In the genomic region with DNA sequence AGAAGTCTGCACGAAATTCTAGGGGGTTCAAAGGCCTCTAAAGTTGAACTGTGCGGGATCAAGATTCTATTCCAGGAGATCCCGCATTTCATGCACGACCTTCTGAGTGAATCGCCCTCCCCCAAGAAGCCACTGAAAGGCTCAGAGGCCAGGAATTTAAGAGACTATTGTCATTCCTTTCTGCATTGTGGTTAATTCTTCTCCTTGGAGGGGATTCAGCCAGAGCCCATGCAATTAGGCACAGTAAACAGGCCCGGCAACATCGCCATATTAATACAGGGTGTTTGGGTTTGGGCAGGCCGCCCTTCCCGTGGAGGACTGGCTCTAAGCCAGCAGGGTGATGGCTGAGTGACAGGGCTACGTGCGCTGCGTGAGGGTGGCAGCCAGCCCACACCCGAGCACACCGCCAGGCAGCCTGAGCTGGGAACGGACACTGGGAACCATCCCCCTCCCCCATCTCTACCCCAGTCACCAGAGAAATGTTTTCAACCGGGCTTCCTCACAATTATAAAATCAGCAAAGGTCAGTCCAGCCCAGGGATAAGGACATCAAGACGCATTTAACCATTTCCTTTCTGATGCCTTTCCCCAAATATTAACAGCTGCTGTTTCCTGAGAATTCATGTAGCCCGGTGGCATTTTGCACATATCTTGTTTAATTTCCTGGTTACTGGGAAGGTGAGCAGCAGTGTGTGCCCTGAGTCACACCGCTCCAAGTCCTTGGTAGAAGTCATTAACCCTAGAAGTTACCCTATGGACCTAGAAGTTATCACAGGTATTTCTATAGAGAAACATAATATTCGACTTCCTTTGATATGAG, we compare ENCODE assay signal across 1 cellular context.
A peak's percentile ranks its signal among the peaks of the same experiment; 100 is the strongest.
TF ChIP-seq lines count a peak whose summit lies in the region.

No MANE protein-coding gene starts in this region.

TF ChIP-seq in HepG2, 621 proteins besides CTCF, POLR2A, EP300 and RAD21 (continued from another document and continues in another):
- TF ChIP-seq WIZ (CRISPR knock-in tag; IDR thresholded peaks at IDR 0.05) (no peak), AKAP8 (CRISPR knock-in tag; IDR thresholded peaks at IDR 0.05) (no peak), ZSCAN25 (CRISPR knock-in tag; IDR thresholded peaks at IDR 0.05) (no peak; the same call in 1 of the 2 replicates), ZNF788 (CRISPR knock-in tag; IDR thresholded peaks at IDR 0.05; ENCODE audit: borderline replicate concordance) (peak; percentile 36; the same call in 1 of the 2 replicates), FOXO1 (CRISPR knock-in tag; IDR thresholded peaks at IDR 0.05) (peak; percentile 43; the same call in 1 of the 2 replicates), SALL2 (CRISPR knock-in tag; IDR thresholded peaks at IDR 0.05) (no peak), AHR (CRISPR knock-in tag; IDR thresholded peaks at IDR 0.05) (no peak), FOXC1 (CRISPR knock-in tag; IDR thresholded peaks at IDR 0.05; ENCODE audit: borderline replicate concordance) (no peak), SSRP1 (CRISPR knock-in tag; IDR thresholded peaks at IDR 0.05) (peak; percentile 49; the same call in 1 of the 2 replicates), SOX5 (CRISPR knock-in tag; IDR thresholded peaks at IDR 0.05; ENCODE audit: borderline replicate concordance) (no peak), ZNF720 (CRISPR knock-in tag; IDR thresholded peaks at IDR 0.05) (no peak), ISL2 (CRISPR knock-in tag; IDR thresholded peaks at IDR 0.05) (no peak), ZNF879 (CRISPR knock-in tag; IDR thresholded peaks at IDR 0.05) (no peak), RCOR2 (CRISPR knock-in tag; IDR thresholded peaks at IDR 0.05) (no peak; the same call in 1 of the 2 replicates), ZFP41 (CRISPR knock-in tag; IDR thresholded peaks at IDR 0.05; ENCODE audit: borderline replicate concordance) (no peak), ZNF883 (CRISPR knock-in tag; IDR thresholded peaks at IDR 0.05; ENCODE audit: not compliant biosample characterization) (no peak), ZNF616 (CRISPR knock-in tag; IDR thresholded peaks at IDR 0.05; ENCODE audit: low read depth) (no peak), ZNF24 (IDR thresholded peaks at IDR 0.05) (no peak), NFATC3 (CRISPR knock-in tag; IDR thresholded peaks at IDR 0.05) (no peak), MEIS2 (CRISPR knock-in tag; IDR thresholded peaks at IDR 0.05) (peak; percentile 100), ZBTB1 (CRISPR knock-in tag; IDR thresholded peaks at IDR 0.05; ENCODE audit: borderline replicate concordance) (no peak), HIVEP1 (CRISPR knock-in tag; IDR thresholded peaks at IDR 0.05) (no peak), HOXA5 (CRISPR knock-in tag; IDR thresholded peaks at IDR 0.05) (no peak), SPEN (CRISPR knock-in tag; IDR thresholded peaks at IDR 0.05; ENCODE audit: low read depth) (peak; percentile 80), MEF2D (CRISPR knock-in tag; IDR thresholded peaks at IDR 0.05) (peak; percentile 85)
- TF ChIP-seq, protein P1, sequence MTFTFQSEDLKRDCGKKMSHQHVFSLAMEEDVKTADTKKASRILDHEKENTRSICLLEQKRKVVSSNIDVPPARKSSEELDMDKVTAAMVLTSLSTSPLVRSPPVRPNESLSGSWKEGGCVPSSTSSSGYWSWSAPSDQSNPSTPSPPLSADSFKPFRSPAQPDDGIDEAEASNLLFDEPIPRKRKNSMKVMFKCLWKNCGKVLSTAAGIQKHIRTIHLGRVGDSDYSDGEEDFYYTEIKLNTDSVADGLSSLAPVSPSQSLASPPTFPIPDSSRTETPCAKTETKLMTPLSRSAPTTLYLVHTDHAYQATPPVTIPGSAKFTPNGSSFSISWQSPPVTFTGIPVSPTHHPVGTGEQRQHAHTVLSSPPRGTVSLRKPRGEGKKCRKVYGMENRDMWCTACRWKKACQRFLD (CRISPR knock-in tag; IDR thresholded peaks at IDR 0.05; ENCODE audit: borderline replicate concordance): no peak
- TF ChIP-seq, protein P2, sequence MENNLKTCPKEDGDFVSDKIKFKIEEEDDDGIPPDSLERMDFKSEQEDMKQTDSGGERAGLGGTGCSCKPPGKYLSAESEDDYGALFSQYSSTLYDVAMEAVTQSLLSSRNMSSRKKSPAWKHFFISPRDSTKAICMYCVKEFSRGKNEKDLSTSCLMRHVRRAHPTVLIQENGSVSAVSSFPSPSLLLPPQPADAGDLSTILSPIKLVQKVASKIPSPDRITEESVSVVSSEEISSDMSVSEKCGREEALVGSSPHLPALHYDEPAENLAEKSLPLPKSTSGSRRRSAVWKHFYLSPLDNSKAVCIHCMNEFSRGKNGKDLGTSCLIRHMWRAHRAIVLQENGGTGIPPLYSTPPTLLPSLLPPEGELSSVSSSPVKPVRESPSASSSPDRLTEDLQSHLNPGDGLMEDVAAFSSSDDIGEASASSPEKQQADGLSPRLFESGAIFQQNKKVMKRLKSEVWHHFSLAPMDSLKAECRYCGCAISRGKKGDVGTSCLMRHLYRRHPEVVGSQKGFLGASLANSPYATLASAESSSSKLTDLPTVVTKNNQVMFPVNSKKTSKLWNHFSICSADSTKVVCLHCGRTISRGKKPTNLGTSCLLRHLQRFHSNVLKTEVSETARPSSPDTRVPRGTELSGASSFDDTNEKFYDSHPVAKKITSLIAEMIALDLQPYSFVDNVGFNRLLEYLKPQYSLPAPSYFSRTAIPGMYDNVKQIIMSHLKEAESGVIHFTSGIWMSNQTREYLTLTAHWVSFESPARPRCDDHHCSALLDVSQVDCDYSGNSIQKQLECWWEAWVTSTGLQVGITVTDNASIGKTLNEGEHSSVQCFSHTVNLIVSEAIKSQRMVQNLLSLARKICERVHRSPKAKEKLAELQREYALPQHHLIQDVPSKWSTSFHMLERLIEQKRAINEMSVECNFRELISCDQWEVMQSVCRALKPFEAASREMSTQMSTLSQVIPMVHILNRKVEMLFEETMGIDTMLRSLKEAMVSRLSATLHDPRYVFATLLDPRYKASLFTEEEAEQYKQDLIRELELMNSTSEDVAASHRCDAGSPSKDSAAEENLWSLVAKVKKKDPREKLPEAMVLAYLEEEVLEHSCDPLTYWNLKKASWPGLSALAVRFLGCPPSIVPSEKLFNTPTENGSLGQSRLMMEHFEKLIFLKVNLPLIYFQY (CRISPR knock-in tag; IDR thresholded peaks at IDR 0.05; ENCODE audit: borderline replicate concordance): no peak
- TF ChIP-seq, protein P3, sequence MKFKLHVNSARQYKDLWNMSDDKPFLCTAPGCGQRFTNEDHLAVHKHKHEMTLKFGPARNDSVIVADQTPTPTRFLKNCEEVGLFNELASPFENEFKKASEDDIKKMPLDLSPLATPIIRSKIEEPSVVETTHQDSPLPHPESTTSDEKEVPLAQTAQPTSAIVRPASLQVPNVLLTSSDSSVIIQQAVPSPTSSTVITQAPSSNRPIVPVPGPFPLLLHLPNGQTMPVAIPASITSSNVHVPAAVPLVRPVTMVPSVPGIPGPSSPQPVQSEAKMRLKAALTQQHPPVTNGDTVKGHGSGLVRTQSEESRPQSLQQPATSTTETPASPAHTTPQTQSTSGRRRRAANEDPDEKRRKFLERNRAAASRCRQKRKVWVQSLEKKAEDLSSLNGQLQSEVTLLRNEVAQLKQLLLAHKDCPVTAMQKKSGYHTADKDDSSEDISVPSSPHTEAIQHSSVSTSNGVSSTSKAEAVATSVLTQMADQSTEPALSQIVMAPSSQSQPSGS (CRISPR knock-in tag; IDR thresholded peaks at IDR 0.05): no peak
- TF ChIP-seq, protein P4, sequence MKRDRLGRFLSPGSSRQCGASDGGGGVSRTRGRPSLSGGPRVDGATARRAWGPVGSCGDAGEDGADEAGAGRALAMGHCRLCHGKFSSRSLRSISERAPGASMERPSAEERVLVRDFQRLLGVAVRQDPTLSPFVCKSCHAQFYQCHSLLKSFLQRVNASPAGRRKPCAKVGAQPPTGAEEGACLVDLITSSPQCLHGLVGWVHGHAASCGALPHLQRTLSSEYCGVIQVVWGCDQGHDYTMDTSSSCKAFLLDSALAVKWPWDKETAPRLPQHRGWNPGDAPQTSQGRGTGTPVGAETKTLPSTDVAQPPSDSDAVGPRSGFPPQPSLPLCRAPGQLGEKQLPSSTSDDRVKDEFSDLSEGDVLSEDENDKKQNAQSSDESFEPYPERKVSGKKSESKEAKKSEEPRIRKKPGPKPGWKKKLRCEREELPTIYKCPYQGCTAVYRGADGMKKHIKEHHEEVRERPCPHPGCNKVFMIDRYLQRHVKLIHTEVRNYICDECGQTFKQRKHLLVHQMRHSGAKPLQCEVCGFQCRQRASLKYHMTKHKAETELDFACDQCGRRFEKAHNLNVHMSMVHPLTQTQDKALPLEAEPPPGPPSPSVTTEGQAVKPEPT (CRISPR knock-in tag; IDR thresholded peaks at IDR 0.05; ENCODE audit: low read depth): no peak
- TF ChIP-seq, protein P5, sequence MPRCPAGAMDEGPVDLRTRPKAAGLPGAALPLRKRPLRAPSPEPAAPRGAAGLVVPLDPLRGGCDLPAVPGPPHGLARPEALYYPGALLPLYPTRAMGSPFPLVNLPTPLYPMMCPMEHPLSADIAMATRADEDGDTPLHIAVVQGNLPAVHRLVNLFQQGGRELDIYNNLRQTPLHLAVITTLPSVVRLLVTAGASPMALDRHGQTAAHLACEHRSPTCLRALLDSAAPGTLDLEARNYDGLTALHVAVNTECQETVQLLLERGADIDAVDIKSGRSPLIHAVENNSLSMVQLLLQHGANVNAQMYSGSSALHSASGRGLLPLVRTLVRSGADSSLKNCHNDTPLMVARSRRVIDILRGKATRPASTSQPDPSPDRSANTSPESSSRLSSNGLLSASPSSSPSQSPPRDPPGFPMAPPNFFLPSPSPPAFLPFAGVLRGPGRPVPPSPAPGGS (CRISPR knock-in tag; IDR thresholded peaks at IDR 0.05): no peak
- TF ChIP-seq, protein P6, sequence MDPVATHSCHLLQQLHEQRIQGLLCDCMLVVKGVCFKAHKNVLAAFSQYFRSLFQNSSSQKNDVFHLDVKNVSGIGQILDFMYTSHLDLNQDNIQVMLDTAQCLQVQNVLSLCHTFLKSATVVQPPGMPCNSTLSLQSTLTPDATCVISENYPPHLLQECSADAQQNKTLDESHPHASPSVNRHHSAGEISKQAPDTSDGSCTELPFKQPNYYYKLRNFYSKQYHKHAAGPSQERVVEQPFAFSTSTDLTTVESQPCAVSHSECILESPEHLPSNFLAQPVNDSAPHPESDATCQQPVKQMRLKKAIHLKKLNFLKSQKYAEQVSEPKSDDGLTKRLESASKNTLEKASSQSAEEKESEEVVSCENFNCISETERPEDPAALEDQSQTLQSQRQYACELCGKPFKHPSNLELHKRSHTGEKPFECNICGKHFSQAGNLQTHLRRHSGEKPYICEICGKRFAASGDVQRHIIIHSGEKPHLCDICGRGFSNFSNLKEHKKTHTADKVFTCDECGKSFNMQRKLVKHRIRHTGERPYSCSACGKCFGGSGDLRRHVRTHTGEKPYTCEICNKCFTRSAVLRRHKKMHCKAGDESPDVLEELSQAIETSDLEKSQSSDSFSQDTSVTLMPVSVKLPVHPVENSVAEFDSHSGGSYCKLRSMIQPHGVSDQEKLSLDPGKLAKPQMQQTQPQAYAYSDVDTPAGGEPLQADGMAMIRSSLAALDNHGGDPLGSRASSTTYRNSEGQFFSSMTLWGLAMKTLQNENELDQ (CRISPR knock-in tag; IDR thresholded peaks at IDR 0.05; ENCODE audit: borderline replicate concordance): no peak
- TF ChIP-seq, protein P7, sequence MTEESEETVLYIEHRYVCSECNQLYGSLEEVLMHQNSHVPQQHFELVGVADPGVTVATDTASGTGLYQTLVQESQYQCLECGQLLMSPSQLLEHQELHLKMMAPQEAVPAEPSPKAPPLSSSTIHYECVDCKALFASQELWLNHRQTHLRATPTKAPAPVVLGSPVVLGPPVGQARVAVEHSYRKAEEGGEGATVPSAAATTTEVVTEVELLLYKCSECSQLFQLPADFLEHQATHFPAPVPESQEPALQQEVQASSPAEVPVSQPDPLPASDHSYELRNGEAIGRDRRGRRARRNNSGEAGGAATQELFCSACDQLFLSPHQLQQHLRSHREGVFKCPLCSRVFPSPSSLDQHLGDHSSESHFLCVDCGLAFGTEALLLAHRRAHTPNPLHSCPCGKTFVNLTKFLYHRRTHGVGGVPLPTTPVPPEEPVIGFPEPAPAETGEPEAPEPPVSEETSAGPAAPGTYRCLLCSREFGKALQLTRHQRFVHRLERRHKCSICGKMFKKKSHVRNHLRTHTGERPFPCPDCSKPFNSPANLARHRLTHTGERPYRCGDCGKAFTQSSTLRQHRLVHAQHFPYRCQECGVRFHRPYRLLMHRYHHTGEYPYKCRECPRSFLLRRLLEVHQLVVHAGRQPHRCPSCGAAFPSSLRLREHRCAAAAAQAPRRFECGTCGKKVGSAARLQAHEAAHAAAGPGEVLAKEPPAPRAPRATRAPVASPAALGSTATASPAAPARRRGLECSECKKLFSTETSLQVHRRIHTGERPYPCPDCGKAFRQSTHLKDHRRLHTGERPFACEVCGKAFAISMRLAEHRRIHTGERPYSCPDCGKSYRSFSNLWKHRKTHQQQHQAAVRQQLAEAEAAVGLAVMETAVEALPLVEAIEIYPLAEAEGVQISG (CRISPR knock-in tag; IDR thresholded peaks at IDR 0.05): 0 out of 2 replicates have a peak, but pooled peaks have one; percentile 36
- TF ChIP-seq, protein P8, sequence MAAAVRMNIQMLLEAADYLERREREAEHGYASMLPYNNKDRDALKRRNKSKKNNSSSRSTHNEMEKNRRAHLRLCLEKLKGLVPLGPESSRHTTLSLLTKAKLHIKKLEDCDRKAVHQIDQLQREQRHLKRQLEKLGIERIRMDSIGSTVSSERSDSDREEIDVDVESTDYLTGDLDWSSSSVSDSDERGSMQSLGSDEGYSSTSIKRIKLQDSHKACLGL (CRISPR knock-in tag; IDR thresholded peaks at IDR 0.05): no peak
- TF ChIP-seq, protein P9, sequence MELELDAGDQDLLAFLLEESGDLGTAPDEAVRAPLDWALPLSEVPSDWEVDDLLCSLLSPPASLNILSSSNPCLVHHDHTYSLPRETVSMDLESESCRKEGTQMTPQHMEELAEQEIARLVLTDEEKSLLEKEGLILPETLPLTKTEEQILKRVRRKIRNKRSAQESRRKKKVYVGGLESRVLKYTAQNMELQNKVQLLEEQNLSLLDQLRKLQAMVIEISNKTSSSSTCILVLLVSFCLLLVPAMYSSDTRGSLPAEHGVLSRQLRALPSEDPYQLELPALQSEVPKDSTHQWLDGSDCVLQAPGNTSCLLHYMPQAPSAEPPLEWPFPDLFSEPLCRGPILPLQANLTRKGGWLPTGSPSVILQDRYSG (CRISPR knock-in tag; IDR thresholded peaks at IDR 0.05): no peak
- TF ChIP-seq, protein P10, sequence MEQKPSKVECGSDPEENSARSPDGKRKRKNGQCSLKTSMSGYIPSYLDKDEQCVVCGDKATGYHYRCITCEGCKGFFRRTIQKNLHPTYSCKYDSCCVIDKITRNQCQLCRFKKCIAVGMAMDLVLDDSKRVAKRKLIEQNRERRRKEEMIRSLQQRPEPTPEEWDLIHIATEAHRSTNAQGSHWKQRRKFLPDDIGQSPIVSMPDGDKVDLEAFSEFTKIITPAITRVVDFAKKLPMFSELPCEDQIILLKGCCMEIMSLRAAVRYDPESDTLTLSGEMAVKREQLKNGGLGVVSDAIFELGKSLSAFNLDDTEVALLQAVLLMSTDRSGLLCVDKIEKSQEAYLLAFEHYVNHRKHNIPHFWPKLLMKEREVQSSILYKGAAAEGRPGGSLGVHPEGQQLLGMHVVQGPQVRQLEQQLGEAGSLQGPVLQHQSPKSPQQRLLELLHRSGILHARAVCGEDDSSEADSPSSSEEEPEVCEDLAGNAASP (CRISPR knock-in tag; IDR thresholded peaks at IDR 0.05; ENCODE audit: borderline replicate concordance): no peak
- TF ChIP-seq, protein P11, sequence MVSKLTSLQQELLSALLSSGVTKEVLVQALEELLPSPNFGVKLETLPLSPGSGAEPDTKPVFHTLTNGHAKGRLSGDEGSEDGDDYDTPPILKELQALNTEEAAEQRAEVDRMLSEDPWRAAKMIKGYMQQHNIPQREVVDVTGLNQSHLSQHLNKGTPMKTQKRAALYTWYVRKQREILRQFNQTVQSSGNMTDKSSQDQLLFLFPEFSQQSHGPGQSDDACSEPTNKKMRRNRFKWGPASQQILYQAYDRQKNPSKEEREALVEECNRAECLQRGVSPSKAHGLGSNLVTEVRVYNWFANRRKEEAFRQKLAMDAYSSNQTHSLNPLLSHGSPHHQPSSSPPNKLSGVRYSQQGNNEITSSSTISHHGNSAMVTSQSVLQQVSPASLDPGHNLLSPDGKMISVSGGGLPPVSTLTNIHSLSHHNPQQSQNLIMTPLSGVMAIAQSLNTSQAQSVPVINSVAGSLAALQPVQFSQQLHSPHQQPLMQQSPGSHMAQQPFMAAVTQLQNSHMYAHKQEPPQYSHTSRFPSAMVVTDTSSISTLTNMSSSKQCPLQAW (CRISPR knock-in tag; IDR thresholded peaks at IDR 0.05): no peak
